Comparison of ENCODE assay signal across 14 cellular contexts in genomic region chr5:111787006-111787405, GRCh38. TPM values are rescaled to one million over a fixed set of nuclear protein-coding genes. Genes with fewer than 3 reads are reported as not detected.
DNase-seq lines count a peak whose midpoint lies in the region; ATAC-seq and TF ChIP-seq lines count a peak whose summit lies in the region.
"Had no signal": no experiment of that assay in that cellular context is flagged by ENCODE, and none has a peak within 500 bp of the region (broad histone marks: within the 10 kb centered on the region; RNA-seq: fewer than 3 reads in every experiment).

No MANE protein-coding gene starts in this region.

- no peaks in the 10 kb centered on the region for H3K79me1 ChIP-seq in mesendoderm (ENCODE audit: low read length)

- no peak overlapping the region for H3K23ac ChIP-seq in mesendoderm (ENCODE audit: low read length)

- BruUV-seq in Calu3 (replicated peaks; lab: Mats Ljungman, UMichigan): no TSS peak

- H2BK5ac ChIP-seq in mesendoderm (ENCODE audit: low read length): no peak overlapping the region

- no peak overlapping the region for H2BK120ac ChIP-seq in mesendoderm (ENCODE audit: low read depth, low read length)

- H2BK15ac ChIP-seq in mesendoderm (replicated peaks; ENCODE audit: low read depth): no peak overlapping the region

- TF ChIP-seq CTCF in choroid plexus epithelial cell (conservative IDR thresholded peaks at IDR 0.05; ENCODE audit: low read depth, low read length) (no peak), Calu3 (IDR thresholded peaks at IDR 0.05; ENCODE audit: unreplicated experiment) (no peak)

- no peak overlapping the region for H3K4me3 Mint-ChIP-seq in Calu3 (ENCODE audit: low read depth, unreplicated experiment)
- H3K4me3 Mint-ChIP-seq: CD4-positive, alpha-beta memory T cell had no signal

- H3K36me3 Mint-ChIP-seq in Calu3 (ENCODE audit: insufficient read depth, unreplicated experiment): no peaks in the 10 kb centered on the region
- H3K36me3 Mint-ChIP-seq: CD4-positive, alpha-beta memory T cell had no signal

- ATAC-seq in sciatic nerve: no peak
- ATAC-seq: A549, GM12878 had no signal

- no peak overlapping the region for H4K8ac ChIP-seq in mesendoderm (ENCODE audit: low read depth, low read length)

- no peak overlapping the region for H3K27ac ChIP-seq in mesendoderm (ENCODE audit: low read depth, low read length)
- H3K27ac ChIP-seq: A549, C4-2B, GM23248, HL-60 had no signal

- DNase-seq in M059J (ENCODE audit: low read depth) (peak; percentile 21), choroid plexus epithelial cell (ENCODE audit: low read depth) (peak; percentile 10), mesendoderm (peak; percentile 40), Calu3 (no peak), NCI-H187 treated with DMSO at 0.1 percent for 48 hours (lab: John Stamatoyannopoulos, UW) (no peak), sciatic nerve (ENCODE audit: low spot score) (no peak)
- DNase-seq: BE2C; CD4-positive, alpha-beta memory T cell; DMS153; GM23248 had no signal

- no peak overlapping the region for H4K5ac ChIP-seq in mesendoderm (ENCODE audit: low read length)

- H3K36me3 ChIP-seq in mesendoderm (ENCODE audit: control insufficient read depth, insufficient read depth, low read length): no peaks in the 10 kb centered on the region
- H3K36me3 ChIP-seq: BE2C had no signal

- no peaks in the 10 kb centered on the region for H3K79me2 ChIP-seq in mesendoderm (ENCODE audit: control insufficient read depth, insufficient read depth, low read length)

- H3K4me1 Mint-ChIP-seq in Calu3 (ENCODE audit: low read depth, unreplicated experiment): no peaks in the 10 kb centered on the region
- H3K4me1 Mint-ChIP-seq: CD4-positive, alpha-beta memory T cell had no signal

- no peak overlapping the region for H3K18ac ChIP-seq in mesendoderm (ENCODE audit: low read length)

- no peak overlapping the region for H2AK5ac ChIP-seq in mesendoderm (ENCODE audit: low read length)

- no peak overlapping the region for H3K9ac ChIP-seq in mesendoderm (ENCODE audit: low read length)
- H3K9ac ChIP-seq: GM23248 had no signal

- no peaks in the 10 kb centered on the region for H3K9me3 Mint-ChIP-seq in Calu3 (ENCODE audit: low read depth, unreplicated experiment)

- no peaks in the 10 kb centered on the region for H3K27me3 ChIP-seq in mesendoderm (ENCODE audit: insufficient read depth, low read length, poor library complexity)
- H3K27me3 ChIP-seq: BE2C had no signal

- no peak overlapping the region for H3K27ac Mint-ChIP-seq in Calu3 (ENCODE audit: unreplicated experiment)
- H3K27ac Mint-ChIP-seq: CD4-positive, alpha-beta memory T cell had no signal

- no peak overlapping the region for H3K4ac ChIP-seq in mesendoderm (ENCODE audit: low read depth, low read length)

- CTCF ChIA-PET in Calu3 (lab: Charles Lee): no interaction called here

- no peak overlapping the region for H3K4me2 ChIP-seq in mesendoderm (ENCODE audit: low read length)
- H3K4me2 ChIP-seq: A549 had no signal

- H3K4me3 ChIP-seq in choroid plexus epithelial cell (ENCODE audit: low read depth, low read length) (no peak overlapping the region), mesendoderm (ENCODE audit: low read length) (no peak overlapping the region)
- H3K4me3 ChIP-seq: A549, GM12878, GM23248 had no signal

- no peaks in the 10 kb centered on the region for H3K27me3 Mint-ChIP-seq in Calu3 (ENCODE audit: unreplicated experiment)

- H3K56ac ChIP-seq in mesendoderm (ENCODE audit: low read length): no peak overlapping the region

- intact Hi-C loops in Calu3 (cut with micrococcal nuclease; ENCODE audit: unreplicated experiment): no loop called here
- intact Hi-C loops in sciatic nerve (cut with DNase I): no loop called here

- H3K4me1 ChIP-seq in mesendoderm (ENCODE audit: control insufficient read depth, low read depth, low read length): no peaks in the 10 kb centered on the region
- H3K4me1 ChIP-seq: A549, BE2C had no signal

RNA-seq across cellular contexts. Expression of gene NREP, which starts 30.0 kb away (rescaled TPM):
- 143 and 152 TPM in 2 replicates for total RNA-seq in M059J (2014; rRNA removed; shearing (Covaris generic))
- polyA plus RNA-seq in mesendoderm (2013, experiment 1 of 2): 252 TPM
- polyA plus RNA-seq in mesendoderm (2013, experiment 2 of 2): 251 TPM
- total RNA-seq in Calu3 (2022) (19.4 and 24.6 TPM in 2 replicates), sciatic nerve (28.6 TPM)

Comparison
In these comparisons a context has a peak if more than half of its experiments do, and no peak if none do; other contexts are left out.
1. DNase-seq: peak in M059J (single experiment), choroid plexus epithelial cell (single experiment) and mesendoderm (single experiment); none in Calu3 (single experiment), NCI-H187 treated with DMSO at 0.1 percent for 48 hours (single experiment) and sciatic nerve (single experiment).